ENCODE assay signal across 10 cellular contexts in genomic region chr10:44960482-44961230, GRCh38. TPM values are rescaled to one million over a fixed set of nuclear protein-coding genes. Genes with fewer than 3 reads are reported as not detected.
A peak's percentile ranks its signal among the peaks of the same experiment; 100 is the strongest.
DNase-seq lines count a peak whose midpoint lies in the region; ATAC-seq, FAIRE-seq and TF ChIP-seq lines count a peak whose summit lies in the region.
"Had no signal": no experiment of that assay in that cellular context is flagged by ENCODE, and none has a peak within 500 bp of the region (broad histone marks: within the 10 kb centered on the region; RNA-seq: fewer than 3 reads in every experiment).

No MANE protein-coding gene starts in this region.

- H3K4me1 Mint-ChIP-seq in activated CD4-positive, alpha-beta memory T cell treated with anti-CD3 and anti-CD28 coated beads, Interleukin-2, amount 10 ng/mL, durations not matched to agents 7 days and 5 days: peaks cover 15% of the 10 kb centered on the region

- no peaks in the 10 kb centered on the region for H3K27me3 ChIP-seq in HCT116 (ENCODE audit: insufficient read depth, low read length)
- no peaks in the 10 kb centered on the region for H3K27me3 ChIP-seq in small intestine (ENCODE audit: control insufficient read depth in 2 of 2, insufficient read depth in 2 of 2, low read length in 2 of 2)

- POLR2A ChIA-PET in HCT116 (lab: Charles Lee): no interaction called here
- POLR2A ChIA-PET in activated CD4-positive, alpha-beta memory T cell treated with anti-CD3 and anti-CD28 coated beads, Interleukin-2, amount 10 ng/mL, durations not matched to agents 7 days and 5 days (lab: Charles Lee): no interaction called here

- H2AFZ ChIP-seq in HCT116 (ENCODE audit: low read depth, low read length, poor library complexity, severe bottlenecking): no peak overlapping the region

- H3K27ac ChIP-seq in HCT116 (ENCODE audit: low read depth, low read length) (no peak overlapping the region), small intestine (ENCODE audit: low read depth in 1 of 2, low read length in 1 of 2) (peak overlapping the region; percentile 27 to 79)

- no peaks in the 10 kb centered on the region for H3K79me2 ChIP-seq in HCT116 (ENCODE audit: insufficient read depth, low read length)

- DNase-seq in HCT116 (ENCODE audit: low read depth, low spot score) (no peak), islet precursor cell (peak; percentile 48), small intestine (peak; percentile 61), GM13976 (ENCODE audit: low spot score) (no peak), erythroblast (lab: John Stamatoyannopoulos, UW) (no peak), AG08395 (ENCODE audit: low spot score) (no peak)
- no peak for DNase-seq in activated CD4-positive, alpha-beta memory T cell treated with anti-CD3 and anti-CD28 coated beads, Interleukin-2, amount 10 ng/mL, durations not matched to agents 7 days and 5 days

- TF ChIP-seq POLR2A in HCT116 (IDR thresholded peaks at IDR 0.05; ENCODE audit: borderline replicate concordance, extremely low read depth, insufficient read depth, insufficient read length) (no peak), erythroblast (IDR thresholded peaks at IDR 0.05; ENCODE audit: low read length) (no peak)

- no peak overlapping the region for H3K27ac Mint-ChIP-seq in activated CD4-positive, alpha-beta memory T cell treated with anti-CD3 and anti-CD28 coated beads, Interleukin-2, amount 10 ng/mL, durations not matched to agents 7 days and 5 days

- no peak for TF ChIP-seq RAD21 in HCT116 (IDR thresholded peaks at IDR 0.05; ENCODE audit: low read depth)

- 14 to 59% (median 45%) methylated on average over 7 of the region's 7 CpGs for WGBS in small intestine, 3 donors

- H3K36me3 Mint-ChIP-seq in activated CD4-positive, alpha-beta memory T cell treated with anti-CD3 and anti-CD28 coated beads, Interleukin-2, amount 10 ng/mL, durations not matched to agents 7 days and 5 days (ENCODE audit: low read depth): peaks cover 8% of the 10 kb centered on the region

- no peak for ATAC-seq in HCT116
- ATAC-seq in HG02885 (IDR thresholded peaks at IDR 0.05; ENCODE audit: poor library complexity, unreplicated experiment): no peak

- H3K4me3 ChIP-seq in HCT116 (replicated peaks in 1 of 2; ENCODE audit: low read depth in 1 of 2, low read length in 2 of 2) (no peak overlapping the region), small intestine (ENCODE audit: low read depth in 1 of 2, low read length in 2 of 2) (peak overlapping the region in 1 of 2 donors; percentile 71)

- H3K4me1 ChIP-seq in HCT116 (ENCODE audit: control insufficient read depth in 1 of 2, insufficient read depth in 2 of 2, low read length in 2 of 2) (peaks cover 3 to 17% of the 10 kb centered on the region in 2 experiments; a peak in 3 of 4 replicates), small intestine (ENCODE audit: control insufficient read depth in 2 of 2, insufficient read depth in 1 of 2, low read depth in 1 of 2, low read length in 1 of 2) (peaks cover 11 to 13% of the 10 kb centered on the region in 2 donors)

- no peak overlapping the region for H3K9ac ChIP-seq in HCT116 (ENCODE audit: low read length)

- no TSS peak for BruUV-seq in HCT116 (replicated peaks; lab: Mats Ljungman, UMichigan)

- H3K9me3 ChIP-seq in HCT116 (ENCODE audit: control insufficient read depth in 1 of 2, insufficient read depth in 1 of 2, low read depth in 1 of 2, low read length in 2 of 2): no peaks in the 10 kb centered on the region
- no peaks in the 10 kb centered on the region for H3K9me3 ChIP-seq in small intestine (ENCODE audit: control insufficient read depth, low read depth)

- no peaks in the 10 kb centered on the region for H3K9me2 ChIP-seq in HCT116 (ENCODE audit: insufficient read depth)

- in situ Hi-C loops in GM13976 (cut with MboI; ENCODE audit: low sequenced_read_pairs, unreplicated experiment): no loop called here

- TF ChIP-seq CTCF in HCT116 (IDR thresholded peaks at IDR 0.05 in 2 of 3, conservative IDR thresholded peaks at IDR 0.05 in 1 of 3; ENCODE audit: borderline replicate concordance in 1 of 3, insufficient read depth in 1 of 3, low read depth in 2 of 3, low read length in 2 of 3): no peak
- TF ChIP-seq CTCF in GM13976 (IDR thresholded peaks at IDR 0.05; ENCODE audit: borderline replicate concordance, control extremely low read depth, extremely low read depth, insufficient read depth, missing control alignments): no peak

- CTCF ChIA-PET in HCT116 (lab: Charles Lee): interaction anchor here (1.1 kb wide), 1 partner anchor 28 kb away, joined by 3 read pairs; no protein-coding TSS in a partner anchor
- CTCF ChIA-PET in activated CD4-positive, alpha-beta memory T cell treated with anti-CD3 and anti-CD28 coated beads, Interleukin-2, amount 10 ng/mL, durations not matched to agents 7 days and 5 days (lab: Charles Lee): no interaction called here

- peak overlapping the region; percentile 58 for H3K4me3 Mint-ChIP-seq in activated CD4-positive, alpha-beta memory T cell treated with anti-CD3 and anti-CD28 coated beads, Interleukin-2, amount 10 ng/mL, durations not matched to agents 7 days and 5 days

- no peaks in the 10 kb centered on the region for H4K20me1 ChIP-seq in HCT116 (ENCODE audit: insufficient read depth)

- no peaks in the 10 kb centered on the region for H3K9me3 Mint-ChIP-seq in activated CD4-positive, alpha-beta memory T cell treated with anti-CD3 and anti-CD28 coated beads, Interleukin-2, amount 10 ng/mL, durations not matched to agents 7 days and 5 days

- H3K4me2 ChIP-seq in HCT116 (ENCODE audit: low read length): peak overlapping the region; percentile 98; the same call in 1 of the 2 replicates

- H3K36me3 ChIP-seq in HCT116 (ENCODE audit: control insufficient read depth in 1 of 2, insufficient read depth in 2 of 2, low read length in 2 of 2): no peaks in the 10 kb centered on the region
- no peaks in the 10 kb centered on the region for H3K36me3 ChIP-seq in small intestine (ENCODE audit: control insufficient read depth in 2 of 2, insufficient read depth in 2 of 2, low read length in 2 of 2)

- intact Hi-C loops in HCT116 (cut with micrococcal nuclease): no loop called here

- no peaks in the 10 kb centered on the region for H3K27me3 Mint-ChIP-seq in activated CD4-positive, alpha-beta memory T cell treated with anti-CD3 and anti-CD28 coated beads, Interleukin-2, amount 10 ng/mL, durations not matched to agents 7 days and 5 days

- RAD21 ChIA-PET in HCT116 (lab: Charles Lee; ENCODE audit: low non-redundant PET in 1 of 2, low total read pairs in 2 of 2, uncharacterized antibody in 2 of 2, unreplicated experiment in 2 of 2): no interaction called here

- FAIRE-seq in small intestine (lab: Jason Lieb, UNC): no peak
- FAIRE-seq: islet of Langerhans had no signal

TF ChIP-seq in HCT116, 20 proteins besides CTCF, POLR2A, EP300 and RAD21 (continues in another document):
- TF ChIP-seq ATF3 (IDR thresholded peaks at IDR 0.05) (no peak), ZFX (IDR thresholded peaks at IDR 0.05) (no peak), ELF1 (IDR thresholded peaks at IDR 0.05; ENCODE audit: borderline replicate concordance, low read depth) (no peak), REST (IDR thresholded peaks at IDR 0.05; ENCODE audit: low read depth) (no peak), FOSL1 (IDR thresholded peaks at IDR 0.05; ENCODE audit: low read depth) (no peak)

RNA-seq across cellular contexts. Expression of gene RASSF4, which starts 1.1 kb away (rescaled TPM):
- 2.8 TPM for total RNA-seq in HCT116 (2021; ENCODE audit: unreplicated experiment)
- polyA plus RNA-seq in HCT116 (2012): 0.96 and 1.8 TPM in 2 replicates
- 1 to 10 TPM in 1 of 2 experiments, under 1 TPM in 1; 0.50 to 1.2 TPM for total RNA-seq in activated CD4-positive, alpha-beta memory T cell treated with anti-CD3 and anti-CD28 coated beads, Interleukin-2, amount 10 ng/mL, durations not matched to agents 7 days and 5 days
- 100 to 1,000 TPM in 1 of 3 donors, 10 to 100 TPM in 2; 16.9 to 136 (median 86.7) TPM for polyA plus RNA-seq in small intestine

RNA-seq across cellular contexts. Expression of gene DEPP1, which starts 18.0 kb away (rescaled TPM):
- total RNA-seq in HCT116 (2021; ENCODE audit: unreplicated experiment): 3.8 TPM
- 8.1 and 12.6 TPM in 2 replicates for polyA plus RNA-seq in HCT116 (2012)
- 1 to 10 TPM; 1.2 to 1.9 TPM for total RNA-seq in activated CD4-positive, alpha-beta memory T cell treated with anti-CD3 and anti-CD28 coated beads, Interleukin-2, amount 10 ng/mL, durations not matched to agents 7 days and 5 days
- 10 to 100 TPM in 1 of 3 donors, 1 to 10 TPM in 2; 4.0 to 39.4 (median 6.8) TPM for polyA plus RNA-seq in small intestine

RNA-seq across cellular contexts. Expression of gene ZNF22, which starts 40.1 kb away (rescaled TPM):
- 13.5 TPM for total RNA-seq in HCT116 (2021; ENCODE audit: unreplicated experiment)
- polyA plus RNA-seq in HCT116 (2012): 5.0 and 7.8 TPM in 2 replicates
- 10 to 100 TPM; 22.9 to 24.7 TPM for total RNA-seq in activated CD4-positive, alpha-beta memory T cell treated with anti-CD3 and anti-CD28 coated beads, Interleukin-2, amount 10 ng/mL, durations not matched to agents 7 days and 5 days
- polyA plus RNA-seq in small intestine: 10 to 100 TPM in 2 of 3 donors, 1 to 10 TPM in 1; 8.1 to 14.5 (median 12.2) TPM

RNA-seq across cellular contexts. Expression of gene TMEM72, which starts 49.5 kb away (rescaled TPM):
- total RNA-seq in HCT116 (2021; ENCODE audit: unreplicated experiment): not detected
- not detected in 2 replicates for polyA plus RNA-seq in HCT116 (2012)
- total RNA-seq in activated CD4-positive, alpha-beta memory T cell treated with anti-CD3 and anti-CD28 coated beads, Interleukin-2, amount 10 ng/mL, durations not matched to agents 7 days and 5 days: not detected
- under 1 TPM in 1 of 3 donors, not detected in 2; 0.28 TPM for polyA plus RNA-seq in small intestine
- total RNA-seq: T-helper 2 cell treated with Interferon-gamma antibody and Interleukin-4, amounts not matched to agents 100 ng/mL and 5 ng/mL, for 36 hours had no signal

Comparison
In these comparisons a context has a peak if more than half of its experiments do, and no peak if none do; other contexts are left out.
1. DNase-seq: peak in islet precursor cell (single experiment) and small intestine (single experiment); none in HCT116 (single experiment), activated CD4-positive, alpha-beta memory T cell treated with anti-CD3 and anti-CD28 coated beads, Interleukin-2, amount 10 ng/mL, durations not matched to agents 7 days and 5 days (single experiment), GM13976 (single experiment), erythroblast (0 of 2) and AG08395 (single experiment).